Comparison of ENCODE assay signal across 4 cellular contexts in the genomic region with DNA sequence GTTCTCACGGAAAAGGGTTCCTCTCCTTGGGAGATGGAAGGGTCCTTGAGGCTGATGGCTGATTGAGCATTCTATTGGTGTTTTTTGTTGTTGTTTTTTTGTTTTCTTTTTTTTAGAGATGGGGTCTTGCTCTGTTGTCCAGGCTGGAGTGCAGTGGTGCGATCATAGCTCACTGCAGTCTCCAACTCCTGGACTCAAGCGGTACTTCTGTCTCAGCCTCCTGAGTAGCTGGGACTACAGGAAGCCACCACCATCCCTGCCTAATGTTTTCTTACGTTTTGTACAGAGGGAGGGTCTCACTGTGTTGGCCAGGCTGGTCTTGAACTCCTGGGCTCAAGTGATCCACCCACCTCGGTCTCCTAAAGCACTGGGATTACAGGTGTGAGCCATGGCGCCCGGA. TPM values are rescaled to one million over a fixed set of nuclear protein-coding genes. Genes with fewer than 3 reads are reported as not detected.
"Had no signal": no experiment of that assay in that cellular context is flagged by ENCODE, and none has a peak within 500 bp of the region (broad histone marks: within the 10 kb centered on the region; RNA-seq: fewer than 3 reads in every experiment).

No MANE protein-coding gene starts in this region.

RNA-seq across cellular contexts. Expression of gene RETN, which starts 6.7 kb away (rescaled TPM):
- total RNA-seq: HT-29, HT1080, IMR-90 had no signal
- polyA plus RNA-seq: IgD-negative memory B cell, IMR-90 had no signal

RNA-seq across cellular contexts. Expression of gene MCEMP1, which starts 14.8 kb away (rescaled TPM):
- total RNA-seq: HT-29, HT1080, IMR-90 had no signal

RNA-seq across cellular contexts. Expression of gene PCP2, which starts 28.6 kb away (rescaled TPM):
- total RNA-seq: HT-29, HT1080, IMR-90 had no signal
- polyA plus RNA-seq: IgD-negative memory B cell, IMR-90 had no signal
